ENCODE assay signal across 1 cellular context in genomic region chr17:59786536-59787319, GRCh38.
TF ChIP-seq lines count a peak whose summit lies in the region.

No MANE protein-coding gene starts in this region.

TF ChIP-seq in HEK293, 187 proteins besides CTCF, POLR2A, EP300 and RAD21 (continued from another document):
- peak; percentile 57; the same call in 1 of the 2 replicates for TF ChIP-seq PRDM4 (tag by site-specific recombination; IDR thresholded peaks at IDR 0.05)
- TF ChIP-seq ZNF610 (tag by site-specific recombination; IDR thresholded peaks at IDR 0.05; ENCODE audit: borderline replicate concordance) = no peak
- peak; percentile 34; the same call in 1 of the 2 replicates for TF ChIP-seq GLIS1 (tag by site-specific recombination; IDR thresholded peaks at IDR 0.05)
- peak; percentile 76 for TF ChIP-seq KLF8 (tag by site-specific recombination; IDR thresholded peaks at IDR 0.05)
- no peak for TF ChIP-seq ZNF776 (tag by site-specific recombination; IDR thresholded peaks at IDR 0.05; ENCODE audit: borderline replicate concordance)
- TF ChIP-seq ZBTB17 (tag by site-specific recombination; IDR thresholded peaks at IDR 0.05) = peak; percentile 72
- no peak for TF ChIP-seq KLF9 (tag by site-specific recombination; IDR thresholded peaks at IDR 0.05; ENCODE audit: low read depth)
- no peak; the same call in 1 of the 2 replicates for TF ChIP-seq ZNF449 (tag by site-specific recombination; IDR thresholded peaks at IDR 0.05)
- TF ChIP-seq ZFHX2 (tag by site-specific recombination; conservative IDR thresholded peaks at IDR 0.05) = no peak
- no peak; the same call in 1 of the 2 replicates for TF ChIP-seq ZNF558 (tag by site-specific recombination; IDR thresholded peaks at IDR 0.05)
- no peak for TF ChIP-seq ZNF488 (tag by site-specific recombination; IDR thresholded peaks at IDR 0.05)
- TF ChIP-seq ZNF843 (tag by site-specific recombination; IDR thresholded peaks at IDR 0.05) = peak; percentile 51; the same call in 1 of the 2 replicates
- TF ChIP-seq ZNF354C (tag by site-specific recombination; IDR thresholded peaks at IDR 0.05; ENCODE audit: borderline replicate concordance, low read depth) = no peak
- TF ChIP-seq SALL2 (tag by site-specific recombination; IDR thresholded peaks at IDR 0.05; ENCODE audit: borderline replicate concordance) = no peak
- no peak for TF ChIP-seq ZNF341 (tag by site-specific recombination; IDR thresholded peaks at IDR 0.05; ENCODE audit: low read depth)
- TF ChIP-seq ZNF10 (tag by site-specific recombination; IDR thresholded peaks at IDR 0.05) = peak; percentile 91
- no peak for TF ChIP-seq ZNF16 (tag by site-specific recombination; IDR thresholded peaks at IDR 0.05; ENCODE audit: low read depth)
- TF ChIP-seq INSM2 (tag by site-specific recombination; IDR thresholded peaks at IDR 0.05) = peak; percentile 98
- TF ChIP-seq ZNF366 (tag by site-specific recombination; conservative IDR thresholded peaks at IDR 0.05) = peak; percentile 90
- no peak for TF ChIP-seq ZNF626 (tag by site-specific recombination; IDR thresholded peaks at IDR 0.05)
- TF ChIP-seq KLF7 (tag by site-specific recombination; IDR thresholded peaks at IDR 0.05; ENCODE audit: borderline replicate concordance) = peak; percentile 71; the same call in 1 of the 2 replicates
- no peak for TF ChIP-seq ZNF211 (tag by site-specific recombination; IDR thresholded peaks at IDR 0.05; ENCODE audit: low read depth)
- no peak for TF ChIP-seq AEBP2 (tag by site-specific recombination; IDR thresholded peaks at IDR 0.05; ENCODE audit: borderline replicate concordance)
- TF ChIP-seq PRDM1 (tag by site-specific recombination; IDR thresholded peaks at IDR 0.05) = peak; percentile 69
- no peak; the same call in 1 of the 2 replicates for TF ChIP-seq ZSCAN18 (tag by site-specific recombination; IDR thresholded peaks at IDR 0.05)
- TF ChIP-seq ZNF777 (tag by site-specific recombination; IDR thresholded peaks at IDR 0.05; ENCODE audit: borderline replicate concordance) = no peak
- peak; percentile 50; the same call in 1 of the 2 replicates for TF ChIP-seq BCL6B (tag by site-specific recombination; IDR thresholded peaks at IDR 0.05)
- no peak for TF ChIP-seq ZNF514 (tag by site-specific recombination; IDR thresholded peaks at IDR 0.05)
- peak; percentile 98 for TF ChIP-seq TRIM28 (IDR thresholded peaks at IDR 0.05; ENCODE audit: borderline replicate concordance, low read length)
- peak; percentile 82 for TF ChIP-seq ZNF394 (tag by site-specific recombination; IDR thresholded peaks at IDR 0.05; ENCODE audit: borderline replicate concordance)
- TF ChIP-seq SETDB1 (IDR thresholded peaks at IDR 0.05; ENCODE audit: insufficient read length, low read length) = peak; percentile 42
- peak; percentile 44; the same call in 1 of the 2 replicates for TF ChIP-seq ATF2 (tag by site-specific recombination; IDR thresholded peaks at IDR 0.05; ENCODE audit: low read depth)
- TF ChIP-seq ZNF548 (tag by site-specific recombination; IDR thresholded peaks at IDR 0.05) = no peak
- TF ChIP-seq KLF16 (tag by site-specific recombination; IDR thresholded peaks at IDR 0.05) = no peak
- no peak for TF ChIP-seq ZNF48 (tag by site-specific recombination; IDR thresholded peaks at IDR 0.05)
- TF ChIP-seq ZNF140 (tag by site-specific recombination; IDR thresholded peaks at IDR 0.05) = no peak
- peak; percentile 21 for TF ChIP-seq OVOL3 (tag by site-specific recombination; IDR thresholded peaks at IDR 0.05)
